In the genomic region with DNA sequence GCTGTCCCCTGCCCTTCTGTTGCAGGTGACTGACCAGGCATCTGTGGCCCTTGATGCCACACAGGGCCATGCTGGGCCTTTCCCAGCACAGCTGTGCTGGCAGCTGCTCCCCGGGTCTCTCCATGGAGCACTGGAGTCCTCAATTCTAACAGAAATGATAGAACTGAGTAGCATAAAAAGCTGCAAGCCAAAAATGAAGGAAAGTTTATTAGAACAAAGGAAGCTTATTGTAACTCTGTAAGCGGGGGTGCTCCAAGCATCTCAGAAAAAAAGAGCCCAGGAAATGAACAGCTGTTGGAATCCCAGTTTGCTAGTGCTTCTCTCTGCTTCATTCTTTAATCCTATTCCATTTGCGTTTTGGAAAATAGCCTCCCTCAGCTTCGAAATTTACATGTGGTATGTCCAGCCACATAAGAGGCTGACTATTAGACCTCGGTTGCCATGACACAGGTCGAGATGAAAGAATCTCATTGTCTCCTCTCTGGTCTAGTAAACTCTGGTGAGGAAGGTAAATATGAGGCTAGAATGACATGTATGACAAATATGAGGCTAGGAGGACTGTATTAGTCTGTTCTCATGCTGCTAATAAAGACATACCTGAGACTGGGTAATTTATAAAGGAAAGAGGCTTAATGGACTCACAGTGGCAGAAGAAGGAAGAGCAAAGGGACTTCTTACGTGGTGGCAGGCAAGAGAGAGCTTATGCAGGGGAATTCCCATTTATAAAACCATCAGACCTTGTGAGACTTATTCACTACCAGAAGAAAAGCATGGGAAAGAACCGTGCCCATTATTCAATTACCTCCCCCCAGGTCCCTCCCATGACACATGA, we compare ENCODE assay signal across 14 cellular contexts. TPM values are rescaled to one million over a fixed set of nuclear protein-coding genes. Genes with fewer than 3 reads are reported as not detected.
DNase-seq lines count a peak whose midpoint lies in the region; ATAC-seq, FAIRE-seq and TF ChIP-seq lines count a peak whose summit lies in the region.
"Had no signal": no experiment of that assay in that cellular context is flagged by ENCODE, and none has a peak within 500 bp of the region (broad histone marks: within the 10 kb centered on the region; RNA-seq: fewer than 3 reads in every experiment).

No MANE protein-coding gene starts in this region.

- peak; percentile 22 for DNase-seq in GM06990 (ENCODE audit: extremely low read depth, insufficient read length)
- peak; percentile 21 for DNase-seq in astrocyte (ENCODE audit: low read depth)
- no peak for DNase-seq in NCI-H1092 treated with DMSO at 0.1 percent for 48 hours (lab: John Stamatoyannopoulos, UW)
- no peak for DNase-seq in NCI-H1694 treated with DMSO at 0.1 percent for 48 hours (lab: John Stamatoyannopoulos, UW)
- DNase-seq in effector CD8-positive, alpha-beta T cell (lab: John Stamatoyannopoulos, UW), result no peak
- DNase-seq: activated T-cell treated with anti-CD3 and anti-CD28 coated beads, Interleukin-2, amount 50 U/mL, for 48 hours; HFFc6; NCI-H69 had no signal

- no peak overlapping the region for H3K4me3 Mint-ChIP-seq in astrocyte (ENCODE audit: unreplicated experiment)
- no peak overlapping the region for H3K4me3 Mint-ChIP-seq in nephron
- H3K4me3 Mint-ChIP-seq: dendritic cell treated with granulocyte-macrophage colony-stimulating factor and Interleukin-4, amounts not matched to agents 40 ng/mL and 50 ng/mL, for 4 days; HFFc6 had no signal

- no peaks in the 10 kb centered on the region for H4K20me1 ChIP-seq in astrocyte (ENCODE audit: insufficient read depth, low read length)

- H3K9me3 ChIP-seq in astrocyte (ENCODE audit: insufficient read depth, low read depth, low read length), result no peaks in the 10 kb centered on the region

- TF ChIP-seq CTCF in GM06990 (IDR thresholded peaks at IDR 0.05; ENCODE audit: insufficient read depth, low read length, poor library complexity, severe bottlenecking) (no peak), astrocyte (IDR thresholded peaks at IDR 0.05; ENCODE audit: insufficient read depth, low read depth, low read length) (no peak), nephron (IDR thresholded peaks at IDR 0.05; ENCODE audit: unreplicated experiment in 3 of 3) (no peak)

- peaks cover 12% of the 10 kb centered on the region for H3K79me2 ChIP-seq in astrocyte (ENCODE audit: insufficient read depth, low read length)

- H3K27me3 ChIP-seq in GM06990 (replicated peaks; ENCODE audit: control insufficient read depth, insufficient read depth, low read length) (no peaks in the 10 kb centered on the region), astrocyte (ENCODE audit: insufficient read depth, low read length) (no peaks in the 10 kb centered on the region)
- H3K27me3 ChIP-seq: BLaER1 had no signal

- ATAC-seq in HG02610 (IDR thresholded peaks at IDR 0.05; ENCODE audit: unreplicated experiment) (peak; percentile 79), HG03097 (IDR thresholded peaks at IDR 0.05; ENCODE audit: low FRiP score, unreplicated experiment) (no peak)

- no peaks in the 10 kb centered on the region for H3K36me3 Mint-ChIP-seq in astrocyte (ENCODE audit: low read depth, unreplicated experiment)
- H3K36me3 Mint-ChIP-seq in nephron (ENCODE audit: low read depth), result no peaks in the 10 kb centered on the region

- no peaks in the 10 kb centered on the region for H3K4me1 ChIP-seq in astrocyte (ENCODE audit: insufficient read depth, low read length)
- H3K4me1 ChIP-seq: BLaER1 had no signal

- no peak overlapping the region for H3K4me2 ChIP-seq in astrocyte (ENCODE audit: low read length)
- H3K4me2 ChIP-seq: BLaER1 had no signal

- no peak overlapping the region for H2AFZ ChIP-seq in astrocyte (ENCODE audit: low read depth, low read length)

- H3K4me1 Mint-ChIP-seq in astrocyte (ENCODE audit: low read depth, unreplicated experiment), result peaks cover 11% of the 10 kb centered on the region
- H3K4me1 Mint-ChIP-seq in nephron, result peaks cover 43% of the 10 kb centered on the region

- H3K27me3 Mint-ChIP-seq in astrocyte (ENCODE audit: low read depth, unreplicated experiment), result no peaks in the 10 kb centered on the region
- no peaks in the 10 kb centered on the region for H3K27me3 Mint-ChIP-seq in nephron (ENCODE audit: low read depth)
- H3K27me3 Mint-ChIP-seq: dendritic cell treated with granulocyte-macrophage colony-stimulating factor and Interleukin-4, amounts not matched to agents 40 ng/mL and 50 ng/mL, for 4 days had no signal

- H3K9ac ChIP-seq in astrocyte (ENCODE audit: low read length), result no peak overlapping the region
- H3K9ac ChIP-seq: BLaER1 had no signal

- H3K27ac Mint-ChIP-seq in astrocyte (ENCODE audit: unreplicated experiment), result no peak overlapping the region
- H3K27ac Mint-ChIP-seq in nephron, result peak overlapping the region; percentile 62 to 83 (median 73)
- H3K27ac Mint-ChIP-seq: dendritic cell treated with granulocyte-macrophage colony-stimulating factor and Interleukin-4, amounts not matched to agents 40 ng/mL and 50 ng/mL, for 4 days; HFFc6 had no signal

- H3K4me3 ChIP-seq in GM06990 (replicated peaks; ENCODE audit: low read depth, low read length), result no peak overlapping the region
- H3K4me3 ChIP-seq in astrocyte (ENCODE audit: insufficient read depth, low read depth, low read length), result no peak overlapping the region
- H3K4me3 ChIP-seq: BLaER1 had no signal

- H3K27ac ChIP-seq in astrocyte (ENCODE audit: low read depth, low read length), result no peak overlapping the region
- H3K27ac ChIP-seq: BLaER1 had no signal

- H3K9me3 Mint-ChIP-seq in astrocyte (ENCODE audit: unreplicated experiment), result no peaks in the 10 kb centered on the region
- peaks cover 2% of the 10 kb centered on the region for H3K9me3 Mint-ChIP-seq in nephron
- H3K9me3 Mint-ChIP-seq: dendritic cell treated with granulocyte-macrophage colony-stimulating factor and Interleukin-4, amounts not matched to agents 40 ng/mL and 50 ng/mL, for 4 days had no signal

- FAIRE-seq in astrocyte (lab: Jason Lieb, UNC), result no peak
- FAIRE-seq: TTC549 had no signal

- H3K36me3 ChIP-seq in GM06990 (ENCODE audit: control insufficient read depth, insufficient read depth, low read length), result no peaks in the 10 kb centered on the region; the same call in 1 of the 2 replicates
- no peaks in the 10 kb centered on the region for H3K36me3 ChIP-seq in astrocyte (ENCODE audit: insufficient read depth, low read length)

RNA-seq across cellular contexts. Expression of gene EPDR1, which starts 23.7 kb away (rescaled TPM):
- 20.6 and 23.6 TPM in 2 replicates for total RNA-seq in astrocyte
- total RNA-seq: HFFc6 had no signal

RNA-seq across cellular contexts. Expression of gene SFRP4, which starts 27.5 kb away (rescaled TPM):
- 0.19 and 0.39 TPM in 2 replicates for total RNA-seq in astrocyte
- total RNA-seq: HFFc6 had no signal

Comparison
In these comparisons a context has a peak if more than half of its experiments do, and no peak if none do; other contexts are left out.
1. DNase-seq: peak in GM06990 (single experiment) and astrocyte (single experiment); none in NCI-H1092 treated with DMSO at 0.1 percent for 48 hours (single experiment), NCI-H1694 treated with DMSO at 0.1 percent for 48 hours (single experiment) and effector CD8-positive, alpha-beta T cell (single experiment).